In genomic region chr14:54685286-54685845, GRCh38 we compare ENCODE assay signal across 11 cellular contexts.
DNase-seq lines count a peak whose midpoint lies in the region; ATAC-seq, FAIRE-seq and TF ChIP-seq lines count a peak whose summit lies in the region.
"Had no signal": no experiment of that assay in that cellular context is flagged by ENCODE, and none has a peak within 500 bp of the region (broad histone marks: within the 10 kb centered on the region; RNA-seq: fewer than 3 reads in every experiment).

No MANE protein-coding gene starts in this region.

- intact Hi-C loops in IMR-90 (cut with micrococcal nuclease) = no loop called here
- intact Hi-C loops in K562 (cut with micrococcal nuclease) = no loop called here
- intact Hi-C loops in kidney (cut with DNase I) = no loop called here
- intact Hi-C loops in stomach (cut with DNase I; ENCODE audit: low total_unique reads) = no loop called here
- intact Hi-C loops in lower leg skin (cut with DNase I; ENCODE audit: low total_unique reads) = no loop called here

- no peak for TF ChIP-seq RAD21 in IMR-90 (IDR thresholded peaks at IDR 0.05; ENCODE audit: low read length)
- no peak for TF ChIP-seq RAD21 in K562 (CRISPR knock-in tag; conservative IDR thresholded peaks at IDR 0.05 in 1 of 2, IDR thresholded peaks at IDR 0.05 in 1 of 2)

- H3K18ac ChIP-seq in IMR-90 (ENCODE audit: low read depth, low read length) = peak overlapping the region; percentile 91

- H3K27ac ChIP-seq in IMR-90 (ENCODE audit: insufficient read depth, low read length) = peak overlapping the region; percentile 72; the same call in 1 of the 2 replicates
- no peak overlapping the region for H3K27ac ChIP-seq in K562 (ENCODE audit: extremely low read depth, low read depth, low read length)
- peak overlapping the region; percentile 57 to 68 for H3K27ac ChIP-seq in kidney (ENCODE audit: low read depth in 2 of 2, low read length in 2 of 2)
- peak overlapping the region in 4 of 5 donors; percentile 78 to 88 (median 86) for H3K27ac ChIP-seq in stomach

- H4K20me1 ChIP-seq in IMR-90 (ENCODE audit: insufficient read depth, low read length) (peaks cover 71% of the 10 kb centered on the region), K562 (replicated peaks; ENCODE audit: control insufficient read depth, insufficient read depth, low read length) (0 out of 2 replicates have a peak, but pooled peaks cover 4% of the 10 kb centered on the region)

- no peaks in the 10 kb centered on the region; the same call in 1 of the 2 replicates for H3K36me3 ChIP-seq in IMR-90 (ENCODE audit: control insufficient read depth, insufficient read depth, low read length)
- H3K36me3 ChIP-seq in K562 (ENCODE audit: control insufficient read depth, insufficient read depth, low read length) = peaks cover 18% of the 10 kb centered on the region; the same call in 2 of the 3 replicates
- H3K36me3 ChIP-seq in kidney (ENCODE audit: control insufficient read depth in 1 of 2, insufficient read depth in 2 of 2, low read length in 2 of 2) = no peaks in the 10 kb centered on the region
- no peaks in the 10 kb centered on the region for H3K36me3 ChIP-seq in stomach

- no peak overlapping the region for H3K56ac ChIP-seq in IMR-90 (ENCODE audit: extremely low read depth, insufficient read depth, low read length)

- no peak for TF ChIP-seq POLR2A in IMR-90 (IDR thresholded peaks at IDR 0.05; ENCODE audit: low read depth, low read length)
- TF ChIP-seq POLR2A in K562 (conservative IDR thresholded peaks at IDR 0.05) = no peak
- no peak for TF ChIP-seq POLR2A in stomach (IDR thresholded peaks at IDR 0.05)
- no peak for TF ChIP-seq POLR2A in lower leg skin (IDR thresholded peaks at IDR 0.05)

- no peak overlapping the region for H2AFZ ChIP-seq in IMR-90 (replicated peaks; ENCODE audit: low read length, poor library complexity)
- H2AFZ ChIP-seq in K562 (ENCODE audit: low read depth, low read length) = no peak overlapping the region

- peak overlapping the region; percentile 61; the same call in 2 of the 3 replicates for H2BK15ac ChIP-seq in IMR-90 (ENCODE audit: low read depth, low read length)

- peak overlapping the region; percentile 83 for H2AK5ac ChIP-seq in IMR-90 (ENCODE audit: low read depth, low read length)

- peaks cover 47% of the 10 kb centered on the region for H3K4me1 ChIP-seq in IMR-90 (ENCODE audit: control insufficient read depth, insufficient read depth, low read length)
- H3K4me1 ChIP-seq in K562 (replicated peaks in 1 of 2; ENCODE audit: control insufficient read depth in 2 of 2, insufficient read depth in 2 of 2, low read length in 2 of 2) = peaks cover 0 to 13% of the 10 kb centered on the region in 2 experiments; a peak in 4 of 5 replicates
- H3K4me1 ChIP-seq in kidney (ENCODE audit: control insufficient read depth in 1 of 2, insufficient read depth in 1 of 2, low read depth in 1 of 2, low read length in 2 of 2) = peaks cover 8 to 9% of the 10 kb centered on the region in 2 donors
- peaks cover 9 to 39% (median 35%) of the 10 kb centered on the region in 4 donors for H3K4me1 ChIP-seq in stomach

- peak overlapping the region; percentile 71 for H4K5ac ChIP-seq in IMR-90 (ENCODE audit: low read depth, low read length)

- BruUV-seq in IMR-90 (replicated peaks; lab: Mats Ljungman, UMichigan) = no TSS peak
- TSS peak; percentile 52 for BruUV-seq in K562 (replicated peaks; lab: Mats Ljungman, UMichigan)

- ATAC-seq in IMR-90 (ENCODE audit: low read depth) (no peak), K562 (no peak), GM21825 (IDR thresholded peaks at IDR 0.05; ENCODE audit: unreplicated experiment) (no peak)

- DNase-seq in IMR-90 = no peak
- no peak for DNase-seq in K562 (ENCODE audit: extremely low read depth in 1 of 4, low spot score in 3 of 4)
- no peak for DNase-seq in kidney
- DNase-seq in stomach = no peak
- no peak for DNase-seq in lower leg skin (ENCODE audit: low spot score in 2 of 2)
- DNase-seq in NCI-H1930 (lab: John Stamatoyannopoulos, UW) = no peak
- DNase-seq in GF-D8 (lab: John Stamatoyannopoulos, UW) = no peak
- DNase-seq: CD4-positive, alpha-beta memory T cell; NCI-H1417; NCI-H524 had no signal

- H3K79me2 ChIP-seq in K562 (ENCODE audit: control insufficient read depth, insufficient read depth, low read length) = no peaks in the 10 kb centered on the region

- no peak for TF ChIP-seq CTCF in IMR-90 (conservative IDR thresholded peaks at IDR 0.05; ENCODE audit: low read depth, low read length)
- no peak for TF ChIP-seq CTCF in K562 (IDR thresholded peaks at IDR 0.05 in 2 of 3, conservative IDR thresholded peaks at IDR 0.05 in 1 of 3; ENCODE audit: insufficient read depth in 2 of 3, low read depth in 1 of 3, low read length in 3 of 3)
- TF ChIP-seq CTCF in kidney (IDR thresholded peaks at IDR 0.05; ENCODE audit: borderline replicate concordance, extremely low read depth, insufficient read depth) = no peak
- TF ChIP-seq CTCF in stomach (IDR thresholded peaks at IDR 0.05) = no peak
- TF ChIP-seq CTCF in lower leg skin (IDR thresholded peaks at IDR 0.05) = no peak

- H3K4me2 ChIP-seq in IMR-90 (ENCODE audit: low read depth, low read length) = no peak overlapping the region
- no peak overlapping the region for H3K4me2 ChIP-seq in K562 (ENCODE audit: insufficient read depth, low read length)

- peak overlapping the region; percentile 83; the same call in 1 of the 2 replicates for H3K23ac ChIP-seq in IMR-90 (ENCODE audit: low read depth, low read length)

- peak overlapping the region; percentile 83 for H2BK20ac ChIP-seq in IMR-90 (ENCODE audit: low read depth, low read length)

- peak overlapping the region; percentile 91 for H2BK5ac ChIP-seq in IMR-90 (ENCODE audit: low read depth, low read length, poor library complexity, severe bottlenecking)

- H3K4ac ChIP-seq in IMR-90 (ENCODE audit: low read depth, low read length) = peak overlapping the region; percentile 93

- WGBS in IMR-90 (ENCODE audit: extremely low coverage in 2 of 2, insufficient read length in 1 of 2), 2 experiments = 100% methylated on average over 2 of the region's 4 CpGs; no CpG with 5 or more reads in 1 of the 2 experiments
- WGBS in K562 (ENCODE audit: insufficient coverage, low coverage, missing lambda C conversion rate) = 96% methylated on average over 4 of the region's 4 CpGs
- WGBS in stomach, 5 donors = 83 to 92% (median 89%) methylated on average over 4 of the region's 4 CpGs
- WGBS in lower leg skin, 2 donors = 81 to 86% methylated on average over 4 of the region's 4 CpGs

- dilution Hi-C loops in IMR-90 (cut with HindIII; ENCODE audit: low sequenced_read_pairs, unreplicated experiment) = no loop called here

- peaks cover 60 to 98% of the 10 kb centered on the region in 2 experiments for H3K79me1 ChIP-seq in IMR-90 (ENCODE audit: low read depth in 1 of 2, low read length in 2 of 2)

- H3K9me3 ChIP-seq in IMR-90 (ENCODE audit: control insufficient read depth, insufficient read depth, low read length) = no peaks in the 10 kb centered on the region
- no peaks in the 10 kb centered on the region for H3K9me3 ChIP-seq in K562 (replicated peaks; ENCODE audit: control insufficient read depth, insufficient read depth, low read depth, low read length)
- H3K9me3 ChIP-seq in kidney (ENCODE audit: control insufficient read depth in 1 of 2, low read length in 2 of 2) = no peaks in the 10 kb centered on the region
- H3K9me3 ChIP-seq in stomach = no peaks in the 10 kb centered on the region

- in situ Hi-C loops in IMR-90 (cut with MboI; ENCODE audit: low sequenced_read_pairs) = loop anchor here (5.0 kb wide), 2 partner anchors 87 to 118 kb away; partner anchors contain the start of gene SAMD4A
- in situ Hi-C loops in K562 (cut with MboI) = no loop called here

- no peak overlapping the region for H3K4me3 ChIP-seq in IMR-90 (ENCODE audit: insufficient read depth, low read depth, low read length)
- no peak overlapping the region for H3K4me3 ChIP-seq in K562
- no peak overlapping the region for H3K4me3 ChIP-seq in kidney (ENCODE audit: low read length in 2 of 2)
- H3K4me3 ChIP-seq in stomach = no peak overlapping the region
- no peak overlapping the region for H3K4me3 ChIP-seq in lower leg skin (ENCODE audit: low read depth, poor library complexity, severe bottlenecking)

- H3K9ac ChIP-seq in IMR-90 (ENCODE audit: low read depth, low read length) = no peak overlapping the region
- H3K9ac ChIP-seq in K562 (ENCODE audit: insufficient read depth in 1 of 2, low read depth in 2 of 2, low read length in 2 of 2) = no peak overlapping the region
- peak overlapping the region in 1 of 2 donors; percentile 2 for H3K9ac ChIP-seq in kidney (ENCODE audit: low read length in 2 of 2)

- CTCF ChIA-PET in IMR-90 (lab: Yijun Ruan, JAX) = interaction anchor here (1.3 kb wide), 2 partner anchors 88 to 89 kb away, joined by 3 to 6 read pairs; no protein-coding TSS in a partner anchor
- CTCF ChIA-PET in K562 (lab: Yijun Ruan, JAX; ENCODE audit: low intra/inter-chr PET ratio) = no interaction called here

- peak overlapping the region; percentile 90 for H3K14ac ChIP-seq in IMR-90 (replicated peaks; ENCODE audit: low read depth, low read length)

- no peak overlapping the region for H2AK9ac ChIP-seq in IMR-90 (replicated peaks; ENCODE audit: low read depth, low read length, poor library complexity)

- peaks cover 51% of the 10 kb centered on the region for H3K9me1 ChIP-seq in IMR-90 (ENCODE audit: insufficient read depth, low read length)
- no peaks in the 10 kb centered on the region for H3K9me1 ChIP-seq in K562 (ENCODE audit: control insufficient read depth, insufficient read depth, low read length)

- TF ChIP-seq EP300 in K562 (IDR thresholded peaks at IDR 0.05; ENCODE audit: low read length) (no peak), stomach (IDR thresholded peaks at IDR 0.05) (no peak)

- POLR2A ChIA-PET in IMR-90 (lab: Charles Lee; ENCODE audit: unreplicated experiment) = no interaction called here
- POLR2A ChIA-PET in K562 (lab: Yijun Ruan, JAX) = interaction anchor here (0.5 to 1.1 kb wide), 3 partner anchors 10 to 118 kb away, joined by 3 to 5 read pairs (median 4); partner anchors contain the start of gene SAMD4A

- no peak for FAIRE-seq in K562 (lab: Jason Lieb, UNC)
- no peak for FAIRE-seq in kidney (lab: Jason Lieb, UNC)

- H3K27me3 ChIP-seq in IMR-90 (ENCODE audit: control insufficient read depth, insufficient read depth, low read length) (no peaks in the 10 kb centered on the region), K562 (ENCODE audit: control insufficient read depth in 2 of 2, insufficient read depth in 2 of 2, low read length in 2 of 2) (no peaks in the 10 kb centered on the region), stomach (no peaks in the 10 kb centered on the region)

- peak overlapping the region in 1 of 2 experiments; percentile 64; a peak in 2 of 4 replicates for H4K8ac ChIP-seq in IMR-90 (ENCODE audit: low read depth in 2 of 2, low read length in 2 of 2)

- H4K91ac ChIP-seq in IMR-90 (ENCODE audit: insufficient read depth, low read depth, low read length) = peak overlapping the region; percentile 74; the same call in 1 of the 2 replicates

- H2BK120ac ChIP-seq in IMR-90 (ENCODE audit: low read depth, low read length) = peak overlapping the region; percentile 86; the same call in 1 of the 2 replicates

TF ChIP-seq in IMR-90, 13 proteins besides CTCF, POLR2A, EP300 and RAD21 (continues in another document):
- no peak for TF ChIP-seq NFE2L2 (IDR thresholded peaks at IDR 0.05; ENCODE audit: low read depth, low read length)
- TF ChIP-seq MAFK (IDR thresholded peaks at IDR 0.05; ENCODE audit: low read depth, low read length) = no peak

TF ChIP-seq in K562, 482 proteins besides CTCF, POLR2A, EP300 and RAD21:
- no peak for TF ChIP-seq CSDE1 (IDR thresholded peaks at IDR 0.05)
- TF ChIP-seq FOSL1 (tag; conservative IDR thresholded peaks at IDR 0.05) = no peak
